ENCODE assay signal across 17 cellular contexts in genomic region chr16:88432174-88432573, GRCh38. TPM values are rescaled to one million over a fixed set of nuclear protein-coding genes. Genes with fewer than 3 reads are reported as not detected.
DNase-seq lines count a peak whose midpoint lies in the region; ATAC-seq and TF ChIP-seq lines count a peak whose summit lies in the region.
"Had no signal": no experiment of that assay in that cellular context is flagged by ENCODE, and none has a peak within 500 bp of the region (broad histone marks: within the 10 kb centered on the region; RNA-seq: fewer than 3 reads in every experiment).

No MANE protein-coding gene starts in this region.

- BruUV-seq in HCT116 (replicated peaks; lab: Mats Ljungman, UMichigan) = TSS peak; percentile 18

- no peaks in the 10 kb centered on the region for H3K79me2 ChIP-seq in HCT116 (ENCODE audit: insufficient read depth, low read length)

- peaks cover 0 to 5% (median 0%) of the 10 kb centered on the region in 4 donors for H3K4me1 Mint-ChIP-seq in CD4-positive, CD25-positive, alpha-beta regulatory T cell
- H3K4me1 Mint-ChIP-seq in activated naive CD8-positive, alpha-beta T cell treated with anti-CD3 and anti-CD28 coated beads, Interleukin-2, amount 50 U/mL, for 24 hours = peaks cover 10% of the 10 kb centered on the region
- peaks cover 0 to 6% of the 10 kb centered on the region in 2 donors for H3K4me1 Mint-ChIP-seq in natural killer cell treated with Interleukin-12 subunit alpha and Interleukin-12 subunit beta and Interleukin-15 and Interleukin-18, amount 100 ng/mL, for 72 hours (ENCODE audit: low read depth in 2 of 2)

- no peak overlapping the region for H3K27ac Mint-ChIP-seq in CD4-positive, CD25-positive, alpha-beta regulatory T cell
- H3K27ac Mint-ChIP-seq in activated naive CD8-positive, alpha-beta T cell treated with anti-CD3 and anti-CD28 coated beads, Interleukin-2, amount 50 U/mL, for 24 hours = no peak overlapping the region
- peak overlapping the region; percentile 56 to 69 for H3K27ac Mint-ChIP-seq in natural killer cell treated with Interleukin-12 subunit alpha and Interleukin-12 subunit beta and Interleukin-15 and Interleukin-18, amount 100 ng/mL, for 72 hours

- no peak for TF ChIP-seq CTCF in HCT116 (IDR thresholded peaks at IDR 0.05 in 2 of 3, conservative IDR thresholded peaks at IDR 0.05 in 1 of 3; ENCODE audit: borderline replicate concordance in 1 of 3, insufficient read depth in 1 of 3, low read depth in 2 of 3, low read length in 2 of 3)

- no peaks in the 10 kb centered on the region for H3K9me2 ChIP-seq in HCT116 (ENCODE audit: insufficient read depth)

- intact Hi-C loops in HCT116 (cut with micrococcal nuclease) = no loop called here

- H3K4me3 Mint-ChIP-seq in CD4-positive, CD25-positive, alpha-beta regulatory T cell = peak overlapping the region in 3 of 4 donors; percentile 29 to 80 (median 57)
- peak overlapping the region; percentile 49 for H3K4me3 Mint-ChIP-seq in activated naive CD8-positive, alpha-beta T cell treated with anti-CD3 and anti-CD28 coated beads, Interleukin-2, amount 50 U/mL, for 24 hours
- peak overlapping the region; percentile 67 for H3K4me3 Mint-ChIP-seq in natural killer cell treated with Interleukin-12 subunit alpha and Interleukin-12 subunit beta and Interleukin-15 and Interleukin-18, amount 100 ng/mL, for 72 hours

- H4K20me1 ChIP-seq in HCT116 (ENCODE audit: insufficient read depth) = no peaks in the 10 kb centered on the region

- no peaks in the 10 kb centered on the region for H3K27me3 Mint-ChIP-seq in CD4-positive, CD25-positive, alpha-beta regulatory T cell
- H3K27me3 Mint-ChIP-seq in activated naive CD8-positive, alpha-beta T cell treated with anti-CD3 and anti-CD28 coated beads, Interleukin-2, amount 50 U/mL, for 24 hours = no peaks in the 10 kb centered on the region
- H3K27me3 Mint-ChIP-seq in natural killer cell treated with Interleukin-12 subunit alpha and Interleukin-12 subunit beta and Interleukin-15 and Interleukin-18, amount 100 ng/mL, for 72 hours = no peaks in the 10 kb centered on the region

- H3K9ac ChIP-seq in HCT116 (ENCODE audit: low read length) = no peak overlapping the region

- ATAC-seq in CD4-positive, CD25-positive, alpha-beta regulatory T cell (ENCODE audit: low read depth in 2 of 2) = no peak
- ATAC-seq in HCT116 (no peak), HG03196 (IDR thresholded peaks at IDR 0.05; ENCODE audit: unreplicated experiment) (no peak)
- ATAC-seq in activated naive CD8-positive, alpha-beta T cell treated with anti-CD3 and anti-CD28 coated beads, Interleukin-2, amount 50 U/mL, for 24 hours = no peak
- ATAC-seq in natural killer cell treated with Interleukin-12 subunit alpha and Interleukin-12 subunit beta and Interleukin-15 and Interleukin-18, amount 100 ng/mL, for 72 hours = no peak

- no peak overlapping the region for H3K27ac ChIP-seq in CD4-positive, CD25-positive, alpha-beta regulatory T cell (ENCODE audit: insufficient read depth, low read length, poor library complexity, severe bottlenecking)
- H3K27ac ChIP-seq in HCT116 (ENCODE audit: low read depth, low read length) = no peak overlapping the region
- H3K27ac ChIP-seq: C4-2B, HL-60 had no signal

- H3K4me2 ChIP-seq in HCT116 (ENCODE audit: low read length) = no peak overlapping the region

- no peak overlapping the region for H3K4me3 ChIP-seq in CD4-positive, CD25-positive, alpha-beta regulatory T cell (ENCODE audit: low read depth, low read length)
- no peak overlapping the region for H3K4me3 ChIP-seq in HCT116 (replicated peaks in 1 of 2; ENCODE audit: low read depth in 1 of 2, low read length in 2 of 2)

- no peaks in the 10 kb centered on the region for H3K9me3 Mint-ChIP-seq in CD4-positive, CD25-positive, alpha-beta regulatory T cell
- no peaks in the 10 kb centered on the region for H3K9me3 Mint-ChIP-seq in activated naive CD8-positive, alpha-beta T cell treated with anti-CD3 and anti-CD28 coated beads, Interleukin-2, amount 50 U/mL, for 24 hours
- no peaks in the 10 kb centered on the region for H3K9me3 Mint-ChIP-seq in natural killer cell treated with Interleukin-12 subunit alpha and Interleukin-12 subunit beta and Interleukin-15 and Interleukin-18, amount 100 ng/mL, for 72 hours

- CTCF ChIA-PET in HCT116 (lab: Charles Lee) = no interaction called here

- TF ChIP-seq RAD21 in HCT116 (IDR thresholded peaks at IDR 0.05; ENCODE audit: low read depth) = no peak

- no peaks in the 10 kb centered on the region for H3K9me3 ChIP-seq in CD4-positive, CD25-positive, alpha-beta regulatory T cell (ENCODE audit: control insufficient read depth in 2 of 2, low read length in 2 of 2)
- no peaks in the 10 kb centered on the region for H3K9me3 ChIP-seq in HCT116 (ENCODE audit: control insufficient read depth in 1 of 2, insufficient read depth in 1 of 2, low read depth in 1 of 2, low read length in 2 of 2)

- H3K36me3 ChIP-seq in CD4-positive, CD25-positive, alpha-beta regulatory T cell (ENCODE audit: control insufficient read depth, insufficient read depth, low read length) = no peaks in the 10 kb centered on the region
- no peaks in the 10 kb centered on the region for H3K36me3 ChIP-seq in HCT116 (ENCODE audit: control insufficient read depth in 1 of 2, insufficient read depth in 2 of 2, low read length in 2 of 2)

- TF ChIP-seq POLR2A in HCT116 (IDR thresholded peaks at IDR 0.05; ENCODE audit: borderline replicate concordance, extremely low read depth, insufficient read depth, insufficient read length) = no peak

- no peaks in the 10 kb centered on the region for H3K36me3 Mint-ChIP-seq in CD4-positive, CD25-positive, alpha-beta regulatory T cell
- H3K36me3 Mint-ChIP-seq in activated naive CD8-positive, alpha-beta T cell treated with anti-CD3 and anti-CD28 coated beads, Interleukin-2, amount 50 U/mL, for 24 hours (ENCODE audit: low read depth) = no peaks in the 10 kb centered on the region
- no peaks in the 10 kb centered on the region for H3K36me3 Mint-ChIP-seq in natural killer cell treated with Interleukin-12 subunit alpha and Interleukin-12 subunit beta and Interleukin-15 and Interleukin-18, amount 100 ng/mL, for 72 hours

- POLR2A ChIA-PET in HCT116 (lab: Charles Lee) = no interaction called here

- peaks cover 17% of the 10 kb centered on the region for H3K4me1 ChIP-seq in CD4-positive, CD25-positive, alpha-beta regulatory T cell (ENCODE audit: control insufficient read depth, insufficient read depth, low read length, poor library complexity, severe bottlenecking)
- H3K4me1 ChIP-seq in HCT116 (ENCODE audit: control insufficient read depth in 1 of 2, insufficient read depth in 2 of 2, low read length in 2 of 2) = no peaks in the 10 kb centered on the region

- no peak for DNase-seq in CD4-positive, CD25-positive, alpha-beta regulatory T cell
- DNase-seq in HCT116 (ENCODE audit: low read depth, low spot score) (no peak), NCI-H1092 (lab: John Stamatoyannopoulos, UW) (no peak), MV-4-11 (lab: John Stamatoyannopoulos, UW) (no peak), activated gamma-delta T cell treated with Interleukin-2 at 50 U/mL for 16 hours (no peak)
- no peak for DNase-seq in activated naive CD8-positive, alpha-beta T cell treated with anti-CD3 and anti-CD28 coated beads, Interleukin-2, amount 50 U/mL, for 24 hours
- no peak for DNase-seq in natural killer cell treated with Interleukin-12 subunit alpha and Interleukin-12 subunit beta and Interleukin-15 and Interleukin-18, amount 100 ng/mL, for 72 hours (ENCODE audit: low spot score)
- DNase-seq: DND-41, GDM1, KBM-7, NCI-H1092 treated with DMSO at 0.1 percent for 48 hours, NCI-H1694, NCI-H446 treated with DMSO at 0.1 percent for 48 hours, NCI-H748 treated with DMSO at 0.1 percent for 48 hours had no signal

- RAD21 ChIA-PET in HCT116 (lab: Charles Lee; ENCODE audit: low non-redundant PET in 1 of 2, low total read pairs in 2 of 2, uncharacterized antibody in 2 of 2, unreplicated experiment in 2 of 2) = no interaction called here

- H3K27me3 ChIP-seq in CD4-positive, CD25-positive, alpha-beta regulatory T cell (ENCODE audit: control insufficient read depth, insufficient read depth, low read length) = no peaks in the 10 kb centered on the region
- H3K27me3 ChIP-seq in HCT116 (ENCODE audit: insufficient read depth, low read length) = no peaks in the 10 kb centered on the region

- H2AFZ ChIP-seq in HCT116 (ENCODE audit: low read depth, low read length, poor library complexity, severe bottlenecking) = no peak overlapping the region

TF ChIP-seq in HCT116, 20 proteins besides CTCF, POLR2A, EP300 and RAD21 (continues in another document):
- TF ChIP-seq FOSL1 (IDR thresholded peaks at IDR 0.05; ENCODE audit: low read depth) (no peak), CBX3 (IDR thresholded peaks at IDR 0.05; ENCODE audit: low read depth) (no peak), ZFX (IDR thresholded peaks at IDR 0.05) (no peak)

RNA-seq across cellular contexts. Expression of gene ZFPM1, which starts 20.9 kb away (rescaled TPM):
- 30.2 TPM for total RNA-seq in CD4-positive, CD25-positive, alpha-beta regulatory T cell
- under 1 TPM; 0.07 to 0.41 (median 0.13) TPM for polyA plus RNA-seq in CD4-positive, CD25-positive, alpha-beta regulatory T cell
- total RNA-seq in HCT116 (2021; ENCODE audit: unreplicated experiment) = 14.6 TPM
- 5.6 and 6.4 TPM in 2 replicates for polyA plus RNA-seq in HCT116 (2012)
- 10 to 100 TPM; 23.5 to 24.5 TPM for total RNA-seq in natural killer cell treated with Interleukin-12 subunit alpha and Interleukin-12 subunit beta and Interleukin-15 and Interleukin-18, amount 100 ng/mL, for 72 hours

RNA-seq across cellular contexts. Expression of gene ZNF469, which starts 49.4 kb away (rescaled TPM):
- total RNA-seq in CD4-positive, CD25-positive, alpha-beta regulatory T cell = 0.32 TPM
- polyA plus RNA-seq in CD4-positive, CD25-positive, alpha-beta regulatory T cell = under 1 TPM in 2 of 4 donors, not detected in 2; 0.01 to 0.02 TPM
- total RNA-seq in HCT116 (2021; ENCODE audit: unreplicated experiment) = 5.9 TPM
- 2.1 and 2.4 TPM in 2 replicates for polyA plus RNA-seq in HCT116 (2012)
- 1 to 10 TPM; 3.0 to 6.1 TPM for total RNA-seq in natural killer cell treated with Interleukin-12 subunit alpha and Interleukin-12 subunit beta and Interleukin-15 and Interleukin-18, amount 100 ng/mL, for 72 hours

Comparison
In these comparisons a context has a peak if more than half of its experiments do, and no peak if none do; other contexts are left out.
1. H3K27ac Mint-ChIP-seq: peak in natural killer cell treated with Interleukin-12 subunit alpha and Interleukin-12 subunit beta and Interleukin-15 and Interleukin-18, amount 100 ng/mL, for 72 hours (2 of 2); none in CD4-positive, CD25-positive, alpha-beta regulatory T cell (0 of 3) and activated naive CD8-positive, alpha-beta T cell treated with anti-CD3 and anti-CD28 coated beads, Interleukin-2, amount 50 U/mL, for 24 hours (single experiment).
2. Peak in every context shown above with its lines, with median percentiles within 50 percentile points of each other: H3K4me3 Mint-ChIP-seq.